In the genomic region with DNA sequence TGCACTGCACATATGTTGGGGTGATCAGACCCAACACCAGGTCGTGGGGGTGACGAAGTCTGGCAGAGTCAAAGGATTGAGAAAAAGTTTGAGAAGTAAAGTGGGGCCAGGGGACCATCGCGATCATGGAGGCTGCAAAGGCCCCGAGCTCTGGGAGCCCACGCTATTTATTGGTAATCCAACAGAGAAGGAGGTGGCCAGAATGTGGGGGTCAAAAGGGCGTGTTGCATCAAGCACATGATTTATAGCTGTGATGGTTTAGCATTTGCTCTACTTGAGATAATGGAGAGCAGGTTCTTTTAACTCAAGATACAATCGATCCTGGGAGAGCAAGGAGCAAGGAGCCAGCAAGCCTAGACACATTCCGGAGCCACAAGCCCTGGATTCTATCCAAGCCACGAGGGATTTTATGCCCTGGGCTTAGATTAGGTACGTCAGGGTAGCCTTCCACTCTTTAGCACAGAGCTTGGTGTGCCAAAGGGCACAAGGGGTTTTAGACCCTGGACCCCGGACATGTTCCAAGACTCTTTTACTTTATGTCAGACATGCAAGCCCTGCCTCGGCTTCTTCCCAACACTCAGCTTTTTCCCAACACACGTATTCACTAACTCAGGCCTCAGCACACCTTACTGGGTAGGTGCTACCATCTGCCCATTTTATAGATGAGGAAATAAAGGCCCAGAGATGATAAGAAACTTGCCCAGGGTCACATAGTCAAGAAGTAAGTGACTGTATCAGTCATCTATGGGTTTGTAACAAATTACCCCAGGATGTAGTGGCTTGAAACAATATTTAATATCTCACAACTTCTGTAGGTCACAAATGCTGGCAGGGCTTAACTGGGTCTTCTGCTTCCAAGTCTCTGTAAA, we compare ENCODE assay signal across 19 cellular contexts. TPM values are rescaled to one million over a fixed set of nuclear protein-coding genes. Genes with fewer than 3 reads are reported as not detected.
DNase-seq lines count a peak whose midpoint lies in the region; ATAC-seq and TF ChIP-seq lines count a peak whose summit lies in the region.
"Had no signal": no experiment of that assay in that cellular context is flagged by ENCODE, and none has a peak within 500 bp of the region (broad histone marks: within the 10 kb centered on the region; RNA-seq: fewer than 3 reads in every experiment).

No MANE protein-coding gene starts in this region.

- TF ChIP-seq POLR2A in right lobe of liver (IDR thresholded peaks at IDR 0.05) = no peak

- H3K18ac ChIP-seq in H9 (ENCODE audit: insufficient read length, low read depth, low read length) = no peak overlapping the region

- no peak overlapping the region for H2BK15ac ChIP-seq in H9 (ENCODE audit: low read depth, low read length)

- ATAC-seq in activated CD8-positive, alpha-beta memory T cell treated with anti-CD3 and anti-CD28 coated beads, Interleukin-2, amount 10 ng/mL, durations not matched to agents 7 days and 5 days = no peak
- ATAC-seq in T-helper 17 cell (no peak), right lobe of liver (peak in 2 of 4 donors; percentile 4 to 16)
- ATAC-seq: CD8-positive, alpha-beta T cell; GM23338; HCT116 had no signal

- no peak overlapping the region for H4K5ac ChIP-seq in H9 (ENCODE audit: insufficient read length, low read depth, low read length)

- peaks cover 10% of the 10 kb centered on the region for H3K4me1 ChIP-seq in endodermal cell (ENCODE audit: control insufficient read depth, insufficient read depth, low read length)
- peaks cover 0 to 75% (median 32%) of the 10 kb centered on the region in 4 donors for H3K4me1 ChIP-seq in right lobe of liver
- no peaks in the 10 kb centered on the region for H3K4me1 ChIP-seq in H9 (ENCODE audit: insufficient read depth, low read length)

- no peak overlapping the region for H4K91ac ChIP-seq in H9 (ENCODE audit: insufficient read length, low read depth, low read length)

- H3K23ac ChIP-seq in H9 (ENCODE audit: insufficient read length, low read depth, low read length) = no peak overlapping the region

- peak; percentile 14 for DNase-seq in activated CD8-positive, alpha-beta memory T cell treated with anti-CD3 and anti-CD28 coated beads, Interleukin-2, amount 10 ng/mL, durations not matched to agents 7 days and 5 days
- no peak for DNase-seq in activated CD8-positive, alpha-beta memory T cell treated with anti-CD3 and anti-CD28 coated beads, Interleukin-2, amount 50 U/mL, for 48 hours
- DNase-seq in T-helper 17 cell = no peak
- DNase-seq in endodermal cell = peak; percentile 34
- peak in 1 of 3 donors; percentile 74 for DNase-seq in right lobe of liver
- DNase-seq in H9 = no peak
- no peak for DNase-seq in GM20000 (ENCODE audit: low spot score)
- DNase-seq in AML-193 (lab: John Stamatoyannopoulos, UW) = no peak
- DNase-seq: 8988T; Calu3; CD8-positive, alpha-beta T cell; DMS 273 treated with DMSO at 0.1 percent for 48 hours; DMS53; GDM1 had no signal

- no peak overlapping the region for H3T11ph ChIP-seq in H9 (ENCODE audit: low read length)

- no peak overlapping the region for H3K4me3 ChIP-seq in endodermal cell (ENCODE audit: low read length)
- no peak overlapping the region for H3K4me3 ChIP-seq in right lobe of liver
- H3K4me3 ChIP-seq: BLaER1 treated with 17β-estradiol and CSF1 and Interleukin-3, amounts not matched to agents 10 nM and 100 nM; GM23338 had no signal

- peaks cover 14% of the 10 kb centered on the region for H3K36me3 Mint-ChIP-seq in activated CD8-positive, alpha-beta memory T cell treated with anti-CD3 and anti-CD28 coated beads, Interleukin-2, amount 10 ng/mL, durations not matched to agents 7 days and 5 days
- no peaks in the 10 kb centered on the region for H3K36me3 Mint-ChIP-seq in T-helper 17 cell (ENCODE audit: low read depth)
- peaks cover 42% of the 10 kb centered on the region for H3K36me3 Mint-ChIP-seq in endodermal cell (ENCODE audit: low read depth)
- peaks cover 5 to 22% (median 19%) of the 10 kb centered on the region in 3 experiments; a peak in 6 of 7 replicates for H3K36me3 Mint-ChIP-seq in H9 (ENCODE audit: insufficient read depth in 1 of 3, low read depth in 3 of 3)

- H3K9me3 Mint-ChIP-seq in activated CD8-positive, alpha-beta memory T cell treated with anti-CD3 and anti-CD28 coated beads, Interleukin-2, amount 10 ng/mL, durations not matched to agents 7 days and 5 days (ENCODE audit: low read depth) = no peaks in the 10 kb centered on the region
- peaks cover 26% of the 10 kb centered on the region for H3K9me3 Mint-ChIP-seq in endodermal cell
- H3K9me3 Mint-ChIP-seq in H9 = no peaks in the 10 kb centered on the region
- H3K9me3 Mint-ChIP-seq: CD8-positive, alpha-beta T cell; GM23338; HFFc6 had no signal

- no peaks in the 10 kb centered on the region for H3K4me1 Mint-ChIP-seq in activated CD8-positive, alpha-beta memory T cell treated with anti-CD3 and anti-CD28 coated beads, Interleukin-2, amount 10 ng/mL, durations not matched to agents 7 days and 5 days
- peaks cover 5% of the 10 kb centered on the region for H3K4me1 Mint-ChIP-seq in T-helper 17 cell
- H3K4me1 Mint-ChIP-seq in endodermal cell = peaks cover 26% of the 10 kb centered on the region
- H3K4me1 Mint-ChIP-seq in H9 = 0 out of 4 replicates have a peak, but pooled peaks cover 0 to 2% of the 10 kb centered on the region in 2 experiments
- H3K4me1 Mint-ChIP-seq: B cell had no signal

- H3K79me1 ChIP-seq in H9 (ENCODE audit: insufficient read depth, low read depth, low read length, poor library complexity, severe bottlenecking) = no peaks in the 10 kb centered on the region

- H3K27ac Mint-ChIP-seq in activated CD8-positive, alpha-beta memory T cell treated with anti-CD3 and anti-CD28 coated beads, Interleukin-2, amount 10 ng/mL, durations not matched to agents 7 days and 5 days = no peak overlapping the region
- no peak overlapping the region for H3K27ac Mint-ChIP-seq in T-helper 17 cell
- no peak overlapping the region for H3K27ac Mint-ChIP-seq in endodermal cell
- no peak overlapping the region for H3K27ac Mint-ChIP-seq in H9
- H3K27ac Mint-ChIP-seq: B cell; CD8-positive, alpha-beta T cell; GM23338; HFFc6 had no signal

- H3K4me3 Mint-ChIP-seq in activated CD8-positive, alpha-beta memory T cell treated with anti-CD3 and anti-CD28 coated beads, Interleukin-2, amount 10 ng/mL, durations not matched to agents 7 days and 5 days = no peak overlapping the region
- H3K4me3 Mint-ChIP-seq in T-helper 17 cell (peak overlapping the region; percentile 31), endodermal cell (no peak overlapping the region), H9 (no peak overlapping the region)
- H3K4me3 Mint-ChIP-seq: B cell; CD8-positive, alpha-beta T cell; GM23338; HFFc6 had no signal

- H3K27ac ChIP-seq in endodermal cell (ENCODE audit: low read depth, low read length) (no peak overlapping the region), right lobe of liver (peak overlapping the region; percentile 54 to 99 (median 94)), H9 (ENCODE audit: insufficient read length, low read depth, low read length) (no peak overlapping the region)
- H3K27ac ChIP-seq: BLaER1 treated with 17β-estradiol and CSF1 and Interleukin-3, amounts not matched to agents 10 nM and 100 nM had no signal

- H3K79me2 ChIP-seq in H9 (ENCODE audit: insufficient read depth, low read length) = no peaks in the 10 kb centered on the region

- no peak overlapping the region for H2BK5ac ChIP-seq in H9 (ENCODE audit: insufficient read length, low read length)

- no peaks in the 10 kb centered on the region for H4K20me1 ChIP-seq in H9 (ENCODE audit: control insufficient read depth, insufficient read depth, insufficient read length)

- CTCF ChIA-PET in activated CD8-positive, alpha-beta memory T cell treated with anti-CD3 and anti-CD28 coated beads, Interleukin-2, amount 10 ng/mL, durations not matched to agents 7 days and 5 days (lab: Charles Lee) = no interaction called here

- H3K56ac ChIP-seq in H9 (ENCODE audit: insufficient read length, low read depth, low read length) = no peak overlapping the region

- no peak overlapping the region for H2AFZ ChIP-seq in H9 (ENCODE audit: low read length)
- H2AFZ ChIP-seq: GM23338 had no signal

- H4K8ac ChIP-seq in H9 (replicated peaks; ENCODE audit: insufficient read length, low read depth, low read length) = no peak overlapping the region

- H3K4ac ChIP-seq in H9 (ENCODE audit: low read depth, low read length) = no peak overlapping the region

- no peaks in the 10 kb centered on the region for H3K9me3 ChIP-seq in T-helper 17 cell (ENCODE audit: control insufficient read depth, low read length, poor library complexity, severe bottlenecking)
- H3K9me3 ChIP-seq in endodermal cell (ENCODE audit: control insufficient read depth, low read length) = peaks cover 14% of the 10 kb centered on the region
- H3K9me3 ChIP-seq in right lobe of liver = no peaks in the 10 kb centered on the region
- H3K9me3 ChIP-seq in H9 (ENCODE audit: control insufficient read depth, low read depth, low read length) = no peaks in the 10 kb centered on the region
- H3K9me3 ChIP-seq: BLaER1 treated with 17β-estradiol and CSF1 and Interleukin-3, amounts not matched to agents 10 nM and 100 nM had no signal

- H3K36me3 ChIP-seq in endodermal cell (ENCODE audit: control insufficient read depth, insufficient read depth, low read length) (peaks cover 20% of the 10 kb centered on the region), right lobe of liver (no peaks in the 10 kb centered on the region)

- no peaks in the 10 kb centered on the region for H3K27me3 ChIP-seq in endodermal cell (ENCODE audit: control insufficient read depth, insufficient read depth, low read length, poor library complexity, severe bottlenecking)
- no peaks in the 10 kb centered on the region for H3K27me3 ChIP-seq in right lobe of liver
- H3K27me3 ChIP-seq in H9 (ENCODE audit: insufficient read depth, low read length) = no peaks in the 10 kb centered on the region
- H3K27me3 ChIP-seq: BLaER1 treated with 17β-estradiol and CSF1 and Interleukin-3, amounts not matched to agents 10 nM and 100 nM had no signal

- 91 to 95% methylated on average over 7 to 14 of the region's 14 CpGs for WGBS in endodermal cell (ENCODE audit: insufficient coverage in 1 of 2, insufficient read length in 1 of 2), 2 experiments
- WGBS in right lobe of liver (ENCODE audit: insufficient coverage, low coverage, low lambda C conversion rate, missing lambda C conversion rate) = 35% methylated on average over 7 of the region's 14 CpGs
- WGBS in H9 (ENCODE audit: extremely low coverage, insufficient read length, low lambda C conversion rate) = no CpG with 5 or more reads among the region's 14 CpGs

- H2BK120ac ChIP-seq in H9 (ENCODE audit: low read depth, low read length, poor library complexity, severe bottlenecking) = no peak overlapping the region

- H2AK5ac ChIP-seq in H9 (ENCODE audit: insufficient read length, low read length) = no peak overlapping the region

- no peak overlapping the region for H3K14ac ChIP-seq in H9 (ENCODE audit: insufficient read depth, low read length)

- TF ChIP-seq CTCF in endodermal cell (conservative IDR thresholded peaks at IDR 0.05) (no peak), right lobe of liver (IDR thresholded peaks at IDR 0.05) (no peak), H9 (conservative IDR thresholded peaks at IDR 0.05) (no peak), GM20000 (IDR thresholded peaks at IDR 0.05; ENCODE audit: extremely low read depth, missing control alignments) (no peak)

- H3K23me2 ChIP-seq in H9 (ENCODE audit: insufficient read length, low read depth, low read length, poor library complexity, severe bottlenecking) = no peaks in the 10 kb centered on the region

- H2BK20ac ChIP-seq in H9 (ENCODE audit: low read depth, low read length, poor library complexity, severe bottlenecking) = no peak overlapping the region

- H3K4me2 ChIP-seq in H9 (ENCODE audit: insufficient read depth, insufficient read length, low read length) = no peak overlapping the region
- H3K4me2 ChIP-seq: BLaER1 treated with 17β-estradiol and CSF1 and Interleukin-3, amounts not matched to agents 10 nM and 100 nM; GM23338 had no signal

- no peak overlapping the region for H2BK12ac ChIP-seq in H9 (ENCODE audit: insufficient read length, low read depth, low read length)

- H3K27me3 Mint-ChIP-seq in activated CD8-positive, alpha-beta memory T cell treated with anti-CD3 and anti-CD28 coated beads, Interleukin-2, amount 10 ng/mL, durations not matched to agents 7 days and 5 days = peaks cover 11% of the 10 kb centered on the region
- H3K27me3 Mint-ChIP-seq in T-helper 17 cell (peaks cover 5% of the 10 kb centered on the region), endodermal cell (ENCODE audit: insufficient read depth) (no peaks in the 10 kb centered on the region), H9 (ENCODE audit: low read depth) (peaks cover 2% of the 10 kb centered on the region; the same call in 1 of the 2 replicates)

- intact Hi-C loops in right lobe of liver (cut with DNase I) = no loop called here

- H3K9ac ChIP-seq in endodermal cell (ENCODE audit: extremely low read depth, low read length, poor library complexity, severe bottlenecking) (no peak overlapping the region), H9 (ENCODE audit: extremely low read depth, insufficient read length, low read length) (no peak overlapping the region)
- H3K9ac ChIP-seq: BLaER1 treated with 17β-estradiol and CSF1 and Interleukin-3, amounts not matched to agents 10 nM and 100 nM had no signal

RNA-seq across cellular contexts. Expression of a gene that starts 39.5 kb away (rescaled TPM):
- total RNA-seq in activated CD8-positive, alpha-beta memory T cell treated with anti-CD3 and anti-CD28 coated beads, Interleukin-2, amount 10 ng/mL, durations not matched to agents 7 days and 5 days = 100 to 1,000 TPM in 1 of 2 experiments, 10 to 100 TPM in 1; 79.8 to 111 TPM
- 10 to 100 TPM; 49.1 to 60.1 TPM for total RNA-seq in T-helper 17 cell
- 10 to 100 TPM; 71.8 to 90.8 TPM for total RNA-seq in endodermal cell
- polyA plus RNA-seq in endodermal cell (2013, experiment 1 of 2) = 55.2 TPM
- 53.9 TPM for polyA plus RNA-seq in endodermal cell (2013, experiment 2 of 2)
- 10 to 100 TPM; 24.6 to 42.5 (median 29.1) TPM for total RNA-seq in right lobe of liver
- 115 and 116 TPM in 2 replicates for total RNA-seq in H9 (2021)

RNA-seq across cellular contexts. Expression of a gene that starts 39.9 kb away (rescaled TPM):
- 10 to 100 TPM; 11.0 to 16.2 TPM for total RNA-seq in activated CD8-positive, alpha-beta memory T cell treated with anti-CD3 and anti-CD28 coated beads, Interleukin-2, amount 10 ng/mL, durations not matched to agents 7 days and 5 days
- total RNA-seq in T-helper 17 cell (1 to 10 TPM; 3.7 to 4.4 TPM), endodermal cell (10 to 100 TPM; 15.0 to 16.2 TPM), right lobe of liver (10 to 100 TPM; 13.5 to 87.6 (median 52.2) TPM), H9 (2021) (29.9 and 31.3 TPM in 2 replicates)
- 20.6 TPM for polyA plus RNA-seq in endodermal cell (2013, experiment 1 of 2)
- 18.0 TPM for polyA plus RNA-seq in endodermal cell (2013, experiment 2 of 2)

Comparison
In these comparisons a context has a peak if more than half of its experiments do, and no peak if none do; other contexts are left out.
1. DNase-seq: peak in activated CD8-positive, alpha-beta memory T cell treated with anti-CD3 and anti-CD28 coated beads, Interleukin-2, amount 10 ng/mL, durations not matched to agents 7 days and 5 days (single experiment) and endodermal cell (single experiment); none in activated CD8-positive, alpha-beta memory T cell treated with anti-CD3 and anti-CD28 coated beads, Interleukin-2, amount 50 U/mL, for 48 hours (single experiment), T-helper 17 cell (0 of 3), H9 (single experiment), GM20000 (single experiment) and AML-193 (0 of 2).
2. H3K27ac ChIP-seq: peak in right lobe of liver (3 of 3); none in endodermal cell (single experiment) and H9 (single experiment).